Comparison of ENCODE assay signal across 11 cellular contexts in genomic region chr1:90725341-90725960, GRCh38. TPM values are rescaled to one million over a fixed set of nuclear protein-coding genes. Genes with fewer than 3 reads are reported as not detected.
DNase-seq lines count a peak whose midpoint lies in the region; ATAC-seq and TF ChIP-seq lines count a peak whose summit lies in the region.
"Had no signal": no experiment of that assay in that cellular context is flagged by ENCODE, and none has a peak within 500 bp of the region (broad histone marks: within the 10 kb centered on the region; RNA-seq: fewer than 3 reads in every experiment).

No MANE protein-coding gene starts in this region.

- H3K9ac ChIP-seq in neuronal stem cell (ENCODE audit: low read depth, low read length, poor library complexity): no peak overlapping the region

- peak overlapping the region; percentile 46 for H3K18ac ChIP-seq in neuronal stem cell (ENCODE audit: low read length)

- H3K4me1 Mint-ChIP-seq in CD4-positive, CD25-positive, alpha-beta regulatory T cell: peaks cover 20 to 77% (median 35%) of the 10 kb centered on the region in 4 donors
- H3K4me1 Mint-ChIP-seq in endothelial cell (ENCODE audit: unreplicated experiment): peaks cover 36% of the 10 kb centered on the region

- H4K91ac ChIP-seq in neuronal stem cell (ENCODE audit: low read depth, low read length, poor library complexity): no peak overlapping the region

- H2BK12ac ChIP-seq in neuronal stem cell (ENCODE audit: low read length): no peak overlapping the region

- H3K27ac ChIP-seq in CD4-positive, CD25-positive, alpha-beta regulatory T cell (ENCODE audit: insufficient read depth, low read length, poor library complexity, severe bottlenecking): no peak overlapping the region
- no peak overlapping the region for H3K27ac ChIP-seq in neuronal stem cell (replicated peaks; ENCODE audit: low read length)
- H3K27ac ChIP-seq: SJSA1 had no signal

- peaks cover 53% of the 10 kb centered on the region for H3K4me1 ChIP-seq in CD4-positive, CD25-positive, alpha-beta regulatory T cell (ENCODE audit: control insufficient read depth, insufficient read depth, low read length, poor library complexity, severe bottlenecking)
- H3K4me1 ChIP-seq in neuronal stem cell (ENCODE audit: control insufficient read depth in 2 of 2, insufficient read depth in 1 of 2, low read depth in 1 of 2, low read length in 2 of 2): peaks cover 5 to 25% of the 10 kb centered on the region in 2 donors
- H3K4me1 ChIP-seq: SJSA1 had no signal

- no peak overlapping the region for H2BK120ac ChIP-seq in neuronal stem cell (ENCODE audit: low read depth, low read length)

- H2AK5ac ChIP-seq in neuronal stem cell (ENCODE audit: low read depth, low read length): no peak overlapping the region

- ATAC-seq in CD4-positive, CD25-positive, alpha-beta regulatory T cell (ENCODE audit: low read depth in 2 of 2): no peak
- no peak for ATAC-seq in HG03139 (IDR thresholded peaks at IDR 0.05; ENCODE audit: unreplicated experiment)

- H3K4ac ChIP-seq in neuronal stem cell (ENCODE audit: low read length): no peak overlapping the region

- peaks cover 70% of the 10 kb centered on the region for H3K27me3 ChIP-seq in CD4-positive, CD25-positive, alpha-beta regulatory T cell (ENCODE audit: control insufficient read depth, insufficient read depth, low read length)
- H3K27me3 ChIP-seq in MG63: peaks cover 13% of the 10 kb centered on the region
- peaks cover 53 to 99% (median 88%) of the 10 kb centered on the region in 3 experiments for H3K27me3 ChIP-seq in neuronal stem cell (ENCODE audit: control insufficient read depth in 3 of 3, insufficient read depth in 3 of 3, low read depth in 1 of 3, low read length in 3 of 3)

- peaks cover 0 to 35% (median 5%) of the 10 kb centered on the region in 7 donors for H3K9me3 Mint-ChIP-seq in CD4-positive, CD25-positive, alpha-beta regulatory T cell
- H3K9me3 Mint-ChIP-seq in endothelial cell (ENCODE audit: unreplicated experiment): no peaks in the 10 kb centered on the region

- no peak overlapping the region for H3K23ac ChIP-seq in neuronal stem cell (ENCODE audit: low read depth, low read length, poor library complexity)

- no CpG with 5 or more reads among the region's 41 CpGs for WGBS in neuronal stem cell (ENCODE audit: extremely low coverage in 2 of 2, insufficient read length in 2 of 2, insufficient replicate concordance in 1 of 2), 2 donors

- no peak overlapping the region for H3K14ac ChIP-seq in neuronal stem cell (ENCODE audit: low read length)

- peaks cover 12 to 28% of the 10 kb centered on the region in 2 experiments for H3K9me3 ChIP-seq in CD4-positive, CD25-positive, alpha-beta regulatory T cell (ENCODE audit: control insufficient read depth in 2 of 2, low read length in 2 of 2)
- H3K9me3 ChIP-seq in MG63 (no peaks in the 10 kb centered on the region), neuronal stem cell (replicated peaks in 1 of 2; ENCODE audit: control insufficient read depth in 2 of 2, insufficient read depth in 1 of 2, low read depth in 1 of 2, low read length in 2 of 2) (peaks cover 0 to 8% of the 10 kb centered on the region in 2 donors)
- H3K9me3 ChIP-seq: HAP-1, SJSA1 had no signal

- peaks cover 98% of the 10 kb centered on the region for H3K27me3 Mint-ChIP-seq in CD4-positive, CD25-positive, alpha-beta regulatory T cell
- H3K27me3 Mint-ChIP-seq in endothelial cell (ENCODE audit: unreplicated experiment): peaks cover 36% of the 10 kb centered on the region

- no peak overlapping the region for H4K8ac ChIP-seq in neuronal stem cell (ENCODE audit: low read depth, low read length)

- H2BK5ac ChIP-seq in neuronal stem cell (ENCODE audit: low read length): no peak overlapping the region

- no peak for TF ChIP-seq CTCF in endothelial cell (IDR thresholded peaks at IDR 0.05; ENCODE audit: unreplicated experiment)

- peaks cover 5% of the 10 kb centered on the region for H3K36me3 Mint-ChIP-seq in CD4-positive, CD25-positive, alpha-beta regulatory T cell
- H3K36me3 Mint-ChIP-seq in endothelial cell (ENCODE audit: low read depth, unreplicated experiment): peaks cover 6% of the 10 kb centered on the region

- H3K27ac Mint-ChIP-seq in CD4-positive, CD25-positive, alpha-beta regulatory T cell: peak overlapping the region in 2 of 3 donors; percentile 77 to 78
- H3K27ac Mint-ChIP-seq in endothelial cell (ENCODE audit: unreplicated experiment): no peak overlapping the region

- H3K36me3 ChIP-seq in CD4-positive, CD25-positive, alpha-beta regulatory T cell (ENCODE audit: control insufficient read depth, insufficient read depth, low read length): no peaks in the 10 kb centered on the region
- H3K36me3 ChIP-seq in MG63 (no peaks in the 10 kb centered on the region), neuronal stem cell (replicated peaks in 1 of 2; ENCODE audit: control insufficient read depth in 2 of 2, insufficient read depth in 2 of 2, low read length in 2 of 2) (no peaks in the 10 kb centered on the region)
- H3K36me3 ChIP-seq: HAP-1, SJSA1 had no signal

- H3K4me3 Mint-ChIP-seq in CD4-positive, CD25-positive, alpha-beta regulatory T cell: peak overlapping the region; percentile 52 to 85 (median 74)
- peak overlapping the region; percentile 89 for H3K4me3 Mint-ChIP-seq in endothelial cell (ENCODE audit: unreplicated experiment)

- peak overlapping the region; percentile 40 for H3K4me2 ChIP-seq in neuronal stem cell (ENCODE audit: insufficient read depth, low read length, poor library complexity, severe bottlenecking)

- H3K79me1 ChIP-seq in neuronal stem cell (ENCODE audit: low read depth, low read length): no peaks in the 10 kb centered on the region

- H3K4me3 ChIP-seq in CD4-positive, CD25-positive, alpha-beta regulatory T cell (ENCODE audit: low read depth, low read length): peak overlapping the region; percentile 10
- H3K4me3 ChIP-seq in MG63: peak overlapping the region; percentile 13; the same call in 1 of the 2 replicates
- peak overlapping the region in 1 of 2 donors; percentile 35 for H3K4me3 ChIP-seq in neuronal stem cell (ENCODE audit: low read length in 2 of 2)
- H3K4me3 ChIP-seq: HAP-1, SJSA1 had no signal

- DNase-seq in CD4-positive, CD25-positive, alpha-beta regulatory T cell: no peak
- no peak for DNase-seq in MG63
- peak; percentile 53 for DNase-seq in endothelial cell (ENCODE audit: low spot score)
- DNase-seq in neuronal stem cell (ENCODE audit: low spot score): no peak
- no peak for DNase-seq in NAMALWA (ENCODE audit: low spot score)
- DNase-seq in H4 (ENCODE audit: low spot score): no peak
- DNase-seq in CD1c-positive myeloid dendritic cell (ENCODE audit: extremely low spot score): no peak

- H2AFZ ChIP-seq in neuronal stem cell (ENCODE audit: low read length): peak overlapping the region; percentile 89

- H2BK15ac ChIP-seq in neuronal stem cell (ENCODE audit: low read length): no peak overlapping the region

RNA-seq across cellular contexts. Expression of gene BARHL2, which starts 8.3 kb away (rescaled TPM):
- not detected for total RNA-seq in CD4-positive, CD25-positive, alpha-beta regulatory T cell
- not detected for polyA plus RNA-seq in CD4-positive, CD25-positive, alpha-beta regulatory T cell
- not detected in 2 replicates for total RNA-seq in MG63 (2014; rRNA removed; shearing (Covaris generic); ENCODE audit: low replicate concordance)
- not detected for total RNA-seq in endothelial cell (ENCODE audit: unreplicated experiment)
- not detected for polyA plus RNA-seq in neuronal stem cell (2013, experiment 1 of 2)
- polyA plus RNA-seq in neuronal stem cell (2013, experiment 2 of 2): 0.03 TPM
- total RNA-seq in H4 (2014; rRNA removed; shearing (Covaris generic)): not detected in 2 replicates
- total RNA-seq: SJSA1 had no signal
- polyA plus RNA-seq: adipose tissue had no signal
